23 cellular contexts compared by ENCODE assay signal in genomic region chr2:127879899-127880298, GRCh38.
"Had no signal": no experiment of that assay in that cellular context is flagged by ENCODE, and none has a peak within 500 bp of the region (broad histone marks: within the 10 kb centered on the region; RNA-seq: fewer than 3 reads in every experiment).

No MANE protein-coding gene starts in this region.

- H3K9me3 ChIP-seq: colonic mucosa had no signal

- H3K36me3 ChIP-seq: colonic mucosa had no signal

- H3K9me3 Mint-ChIP-seq: activated CD8-positive, alpha-beta T cell treated with anti-CD3 and anti-CD28 coated beads for 36 hours; activated T-cell treated with anti-CD3 and anti-CD28 coated beads, Interleukin-2, amount 50 U/mL, for 4 hours; activated T-helper 17 cell treated with anti-CD3 and anti-CD28 coated beads, Interleukin-2, amount 50 U/mL, for 72 hours had no signal

- DNase-seq: activated CD4-positive, alpha-beta T cell treated with anti-CD3 and anti-CD28 coated beads for 1 hour; activated CD4-positive, alpha-beta T cell treated with anti-CD3 and anti-CD28 coated beads for 48 hours; activated CD8-positive, alpha-beta memory T cell treated with anti-CD3 and anti-CD28 coated beads for 24 hours; activated CD8-positive, alpha-beta T cell treated with anti-CD3 and anti-CD28 coated beads for 36 hours; activated effector memory CD4-positive, alpha-beta T cell treated with Interleukin-2 at 50 U/mL for 16 hours; activated gamma-delta T cell treated with Interleukin-2 at 50 U/mL for 16 hours; activated naive CD4-positive, alpha-beta T cell treated with anti-CD3 and anti-CD28 coated beads, Interleukin-2, amount 50 U/mL, for 16 hours; activated naive CD4-positive, alpha-beta T cell treated with Interleukin-2 at 50 U/mL for 16 hours; activated T-cell treated with anti-CD3 and anti-CD28 coated beads, Interleukin-2, amount 50 U/mL, for 4 hours; amniotic stem cell; anterior cingulate cortex; brain microvascular endothelial cell; caudate nucleus; cerebellar nuclear complex; colonic mucosa; effector CD8-positive, alpha-beta T cell; foreskin fibroblast; head of caudate nucleus; hippocampal formation; T-helper 2 cell had no signal

- H3K27me3 ChIP-seq: brain microvascular endothelial cell, colonic mucosa had no signal

- H3K27ac Mint-ChIP-seq: activated CD8-positive, alpha-beta T cell treated with anti-CD3 and anti-CD28 coated beads for 36 hours had no signal

- ATAC-seq: activated CD8-positive, alpha-beta T cell treated with anti-CD3 and anti-CD28 coated beads for 36 hours; activated T-cell treated with anti-CD3 and anti-CD28 coated beads, Interleukin-2, amount 50 U/mL, for 4 hours; activated T-helper 17 cell treated with anti-CD3 and anti-CD28 coated beads, Interleukin-2, amount 50 U/mL, for 72 hours had no signal

- H3K27me3 Mint-ChIP-seq: activated CD8-positive, alpha-beta T cell treated with anti-CD3 and anti-CD28 coated beads for 36 hours; activated naive CD8-positive, alpha-beta T cell; activated T-helper 17 cell treated with anti-CD3 and anti-CD28 coated beads, Interleukin-2, amount 50 U/mL, for 72 hours had no signal

- H3K27ac ChIP-seq: brain microvascular endothelial cell, colonic mucosa, epithelial cell of prostate had no signal

- H3K4me3 ChIP-seq: colonic mucosa had no signal

- H3K4me3 Mint-ChIP-seq: activated CD8-positive, alpha-beta T cell treated with anti-CD3 and anti-CD28 coated beads for 36 hours; activated naive CD8-positive, alpha-beta T cell; activated T-cell treated with anti-CD3 and anti-CD28 coated beads, Interleukin-2, amount 50 U/mL, for 4 hours; activated T-helper 17 cell treated with anti-CD3 and anti-CD28 coated beads, Interleukin-2, amount 50 U/mL, for 72 hours had no signal
